ENCODE assay signal across 25 cellular contexts in the genomic region with DNA sequence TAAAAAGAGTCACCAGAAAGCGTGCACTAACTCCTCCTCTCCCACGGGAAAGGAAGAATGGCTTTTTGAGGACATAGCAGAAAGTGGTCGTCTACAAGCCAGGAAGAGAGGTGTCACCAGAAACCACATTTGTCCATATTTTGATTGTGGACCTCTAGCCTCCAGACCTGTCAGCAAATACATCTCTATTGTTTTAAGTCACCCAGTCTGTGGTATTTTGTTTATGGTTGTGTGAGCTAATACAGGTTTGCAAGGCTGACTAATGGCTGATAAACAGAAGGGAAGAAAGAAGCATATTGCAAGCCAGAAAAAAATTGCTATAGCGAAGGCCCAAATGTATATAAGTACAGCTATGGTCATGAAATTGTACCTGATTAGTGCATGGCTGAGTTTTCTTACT. TPM values are rescaled to one million over a fixed set of nuclear protein-coding genes. Genes with fewer than 3 reads are reported as not detected.
DNase-seq lines count a peak whose midpoint lies in the region; ATAC-seq, FAIRE-seq and TF ChIP-seq lines count a peak whose summit lies in the region.
"Had no signal": no experiment of that assay in that cellular context is flagged by ENCODE, and none has a peak within 500 bp of the region (broad histone marks: within the 10 kb centered on the region; RNA-seq: fewer than 3 reads in every experiment).

No MANE protein-coding gene starts in this region.

- no peaks in the 10 kb centered on the region for H3K9me3 ChIP-seq in Panc1 (ENCODE audit: control insufficient read depth, insufficient read depth, low read depth, low read length)
- H3K9me3 ChIP-seq in endothelial cell of umbilical vein (replicated peaks; ENCODE audit: control insufficient read depth, insufficient read depth, low read length): no peaks in the 10 kb centered on the region
- H3K9me3 ChIP-seq: BLaER1, SK-N-SH had no signal

- no peaks in the 10 kb centered on the region for H3K4me1 Mint-ChIP-seq in progenitor cell of endocrine pancreas (ENCODE audit: low read depth)

- dilution Hi-C loops in endothelial cell of umbilical vein (cut with MboI; ENCODE audit: extremely low pct_ligation_motif_present, low sequenced_read_pairs): no loop called here

- CTCF ChIA-PET in Panc1 (lab: Charles Lee): no interaction called here
- CTCF ChIA-PET in endothelial cell of umbilical vein (lab: Charles Lee): interaction anchor here (0.9 kb wide), 1 partner anchor 358 kb away, joined by 3 read pairs; no protein-coding TSS in a partner anchor

- POLR2A ChIA-PET in Panc1 (lab: Charles Lee) (interaction anchor here (0.7 kb wide), 1 partner anchor 154 kb away, joined by 5 read pairs; no protein-coding TSS in a partner anchor), endothelial cell of umbilical vein (lab: Charles Lee) (no interaction called here)

- H3K4me3 Mint-ChIP-seq in progenitor cell of endocrine pancreas (ENCODE audit: low read depth): no peak overlapping the region
- H3K4me3 Mint-ChIP-seq: CD4-positive, CD25-positive, alpha-beta regulatory T cell had no signal

- FAIRE-seq in endothelial cell of umbilical vein (lab: Jason Lieb, UNC): peak; percentile 56
- FAIRE-seq: D721Med had no signal

- peak overlapping the region; percentile 60 for H3K27ac Mint-ChIP-seq in progenitor cell of endocrine pancreas
- H3K27ac Mint-ChIP-seq: CD4-positive, CD25-positive, alpha-beta regulatory T cell; IgD-negative memory B cell had no signal

- no peak overlapping the region for H3K9ac ChIP-seq in endothelial cell of umbilical vein (replicated peaks; ENCODE audit: extremely low read depth, insufficient read depth, low read length)
- H3K9ac ChIP-seq: BLaER1, KMS-11, SK-N-SH had no signal

- H3K27me3 ChIP-seq in Panc1 (ENCODE audit: control insufficient read depth, insufficient read depth, low read length) (no peaks in the 10 kb centered on the region), endothelial cell of umbilical vein (ENCODE audit: control insufficient read depth in 2 of 2, insufficient read depth in 2 of 2, low read length in 2 of 2) (no peaks in the 10 kb centered on the region)
- H3K27me3 ChIP-seq: BLaER1 had no signal

- H4K20me1 ChIP-seq in endothelial cell of umbilical vein (replicated peaks; ENCODE audit: control insufficient read depth, extremely low read depth, insufficient read depth, low read length): no peaks in the 10 kb centered on the region
- H4K20me1 ChIP-seq: BLaER1 had no signal

- H3K9me1 ChIP-seq in endothelial cell of umbilical vein (replicated peaks; ENCODE audit: control insufficient read depth, extremely low read depth, insufficient read depth, low read length): peaks cover 2% of the 10 kb centered on the region

- H3K27me3 Mint-ChIP-seq in progenitor cell of endocrine pancreas: no peaks in the 10 kb centered on the region
- H3K27me3 Mint-ChIP-seq: CD4-positive, CD25-positive, alpha-beta regulatory T cell; IgD-negative memory B cell had no signal

- no peak for TF ChIP-seq POLR2A in endothelial cell of umbilical vein (IDR thresholded peaks at IDR 0.05; ENCODE audit: low read depth, low read length)

- H3K4me3 ChIP-seq in Panc1 (ENCODE audit: low read depth in 2 of 2, low read length in 2 of 2) (no peak overlapping the region), endothelial cell of umbilical vein (replicated peaks in 1 of 3; ENCODE audit: insufficient read depth in 1 of 3, low read depth in 1 of 3, low read length in 3 of 3) (no peak overlapping the region)
- H3K4me3 ChIP-seq: BLaER1 had no signal

- no peak overlapping the region for H3K27ac ChIP-seq in Panc1 (ENCODE audit: low read length)
- no peak overlapping the region for H3K27ac ChIP-seq in endothelial cell of umbilical vein (ENCODE audit: insufficient read depth, low read depth, low read length)
- H3K27ac ChIP-seq: BLaER1, KMS-11 had no signal

- peaks cover 18% of the 10 kb centered on the region for H3K36me3 Mint-ChIP-seq in progenitor cell of endocrine pancreas (ENCODE audit: insufficient read depth)

- H3K9me3 Mint-ChIP-seq in progenitor cell of endocrine pancreas (ENCODE audit: low read depth): no peaks in the 10 kb centered on the region
- H3K9me3 Mint-ChIP-seq: IgD-negative memory B cell had no signal

- in situ Hi-C loops in Panc1 (cut with HindIII; ENCODE audit: low pct_unique_long_range_greater_than_20kb, low sequenced_read_pairs): no loop called here

- H3K79me2 ChIP-seq in endothelial cell of umbilical vein (ENCODE audit: control insufficient read depth, insufficient read depth, low read length): no peaks in the 10 kb centered on the region

- no peak for TF ChIP-seq CTCF in Panc1 (IDR thresholded peaks at IDR 0.05)
- no peak for TF ChIP-seq CTCF in endothelial cell of umbilical vein (IDR thresholded peaks at IDR 0.05; ENCODE audit: extremely low read depth in 1 of 2, insufficient read depth in 1 of 2, low read depth in 1 of 2, low read length in 2 of 2)
- no peak for TF ChIP-seq CTCF in progenitor cell of endocrine pancreas (IDR thresholded peaks at IDR 0.05; ENCODE audit: unreplicated experiment)

- BruUV-seq in Panc1 (replicated peaks; lab: Mats Ljungman, UMichigan) (no TSS peak), endothelial cell of umbilical vein (replicated peaks; lab: Mats Ljungman, UMichigan) (no TSS peak)

- no peak overlapping the region for H3K4me2 ChIP-seq in endothelial cell of umbilical vein (ENCODE audit: insufficient read depth, low read length)
- H3K4me2 ChIP-seq: BLaER1, KMS-11, SK-N-SH had no signal

- DNase-seq in ELR (ENCODE audit: low read depth): peak; percentile 67
- no peak for DNase-seq in Panc1 (ENCODE audit: low read depth, low spot score)
- no peak for DNase-seq in endothelial cell of umbilical vein (ENCODE audit: low read depth, low spot score)
- DNase-seq in progenitor cell of endocrine pancreas (ENCODE audit: low spot score, unreplicated experiment): no peak
- DNase-seq in effector CD8-positive, alpha-beta T cell (lab: John Stamatoyannopoulos, UW): no peak
- DNase-seq in NCI-H1436 (lab: John Stamatoyannopoulos, UW): no peak
- no peak for DNase-seq in RKO (ENCODE audit: low spot score)
- DNase-seq: 8988T; ACHN; CD4-positive, CD25-positive, alpha-beta regulatory T cell; GOT3; NCI-H1048; NCI-H1417; NCI-H1694 treated with DMSO at 0.1 percent for 48 hours; NCI-H2081; NCI-H2227 treated with DMSO at 0.1 percent for 48 hours; NCI-H526 treated with DMSO at 0.1 percent for 48 hours; SHP77 treated with DMSO at 0.1 percent for 48 hours; SK-N-SH had no signal

- ATAC-seq in Panc1 (peak; percentile 51; the same call in 1 of the 2 replicates), GM21737 (IDR thresholded peaks at IDR 0.05; ENCODE audit: unreplicated experiment) (no peak)
- ATAC-seq: HCT116 had no signal

- no peak overlapping the region for H2AFZ ChIP-seq in endothelial cell of umbilical vein (ENCODE audit: low read depth, low read length)

- H3K36me3 ChIP-seq in Panc1 (ENCODE audit: control insufficient read depth, insufficient read depth, low read length): no peaks in the 10 kb centered on the region
- peaks cover 2 to 4% of the 10 kb centered on the region in 2 experiments for H3K36me3 ChIP-seq in endothelial cell of umbilical vein (ENCODE audit: control insufficient read depth in 2 of 2, extremely low read depth in 1 of 2, insufficient read depth in 2 of 2, low read length in 2 of 2)

- intact Hi-C loops in Panc1 (cut with micrococcal nuclease; ENCODE audit: unreplicated experiment): no loop called here
- intact Hi-C loops in endothelial cell of umbilical vein (cut with micrococcal nuclease): no loop called here

- H3K4me1 ChIP-seq in Panc1 (ENCODE audit: control insufficient read depth, insufficient read depth, low read length) (no peaks in the 10 kb centered on the region), endothelial cell of umbilical vein (ENCODE audit: control insufficient read depth, extremely low read depth, insufficient read depth, low read length) (no peaks in the 10 kb centered on the region)
- H3K4me1 ChIP-seq: BLaER1 had no signal

TF ChIP-seq in endothelial cell of umbilical vein, 7 proteins besides CTCF, POLR2A, EP300 and RAD21:
- TF ChIP-seq POLR2AphosphoS5 (IDR thresholded peaks at IDR 0.05; ENCODE audit: insufficient read depth, low read depth, low read length): no peak
- TF ChIP-seq FOS (IDR thresholded peaks at IDR 0.05; ENCODE audit: borderline replicate concordance, insufficient read depth, low read length): no peak
- no peak for TF ChIP-seq MYC (IDR thresholded peaks at IDR 0.05; ENCODE audit: low read depth, low read length)
- no peak for TF ChIP-seq JUN (IDR thresholded peaks at IDR 0.05; ENCODE audit: borderline replicate concordance, insufficient read depth, insufficient read length, low read depth)
- no peak for TF ChIP-seq MAX (IDR thresholded peaks at IDR 0.05; ENCODE audit: insufficient read depth, insufficient read length)
- TF ChIP-seq GATA2 (IDR thresholded peaks at IDR 0.05; ENCODE audit: insufficient read depth, insufficient read length, low read depth, low read length): no peak

RNA-seq across cellular contexts. Expression of gene WDR70, which starts 21.4 kb away (rescaled TPM):
- total RNA-seq in Panc1 (2021; ENCODE audit: unreplicated experiment): 29.5 TPM
- polyA plus RNA-seq in Panc1 (2012; ENCODE audit: insufficient read length): 31.7 TPM
- total RNA-seq in endothelial cell of umbilical vein: 33.1 and 37.3 TPM in 2 replicates
- 6.7 and 8.4 TPM in 2 replicates for polyA plus RNA-seq in endothelial cell of umbilical vein
- 7.2 and 9.0 TPM in 2 replicates for polyA plus RNA-seq in endothelial cell of umbilical vein (2011; cell fraction: cytosol; rRNA removed)
- 22.6 and 24.0 TPM in 2 replicates for polyA plus RNA-seq in endothelial cell of umbilical vein (2011; cell fraction: nucleus; rRNA removed)
- polyA plus RNA-seq in endothelial cell of umbilical vein (2012): 28.9 and 33.0 TPM in 2 replicates
- 23.8 and 25.6 TPM in 2 replicates for polyA minus RNA-seq in endothelial cell of umbilical vein
- 30.6 TPM for polyA minus RNA-seq in endothelial cell of umbilical vein (2011; cell fraction: cytosol; rRNA and poly(A)+ RNA removed)
- polyA minus RNA-seq in endothelial cell of umbilical vein (2011; cell fraction: nucleus; rRNA and poly(A)+ RNA removed): 45.6 and 57.4 TPM in 2 replicates
- total RNA-seq in progenitor cell of endocrine pancreas: 41.1 and 43.0 TPM in 2 replicates

RNA-seq across cellular contexts. Expression of gene NUP155, which starts 29.6 kb away (rescaled TPM):
- total RNA-seq in Panc1 (2021; ENCODE audit: unreplicated experiment) (58.5 TPM), endothelial cell of umbilical vein (35.5 and 36.6 TPM in 2 replicates), progenitor cell of endocrine pancreas (37.6 and 41.6 TPM in 2 replicates)
- 13.6 TPM for polyA plus RNA-seq in Panc1 (2012; ENCODE audit: insufficient read length)
- 10.1 and 11.1 TPM in 2 replicates for polyA plus RNA-seq in endothelial cell of umbilical vein
- polyA plus RNA-seq in endothelial cell of umbilical vein (2011; cell fraction: cytosol; rRNA removed): 8.7 and 9.6 TPM in 2 replicates
- polyA plus RNA-seq in endothelial cell of umbilical vein (2011; cell fraction: nucleus; rRNA removed): 21.7 and 24.0 TPM in 2 replicates
- 11.8 and 22.0 TPM in 2 replicates for polyA plus RNA-seq in endothelial cell of umbilical vein (2012)
- polyA minus RNA-seq in endothelial cell of umbilical vein: 71.1 and 74.3 TPM in 2 replicates
- 113 TPM for polyA minus RNA-seq in endothelial cell of umbilical vein (2011; cell fraction: cytosol; rRNA and poly(A)+ RNA removed)
- polyA minus RNA-seq in endothelial cell of umbilical vein (2011; cell fraction: nucleus; rRNA and poly(A)+ RNA removed): 65.8 and 87.8 TPM in 2 replicates
